In genomic region chr5:139579-140442, GRCh38 we compare ENCODE assay signal across 28 cellular contexts. TPM values are rescaled to one million over a fixed set of nuclear protein-coding genes. Genes with fewer than 3 reads are reported as not detected.
DNase-seq lines count a peak whose midpoint lies in the region; ATAC-seq, FAIRE-seq and TF ChIP-seq lines count a peak whose summit lies in the region.
"Had no signal": no experiment of that assay in that cellular context is flagged by ENCODE, and none has a peak within 500 bp of the region (broad histone marks: within the 10 kb centered on the region; RNA-seq: fewer than 3 reads in every experiment).

No MANE protein-coding gene starts in this region.

- peaks cover 8 to 17% of the 10 kb centered on the region in 2 experiments for H4K20me1 ChIP-seq in H1 (replicated peaks in 1 of 2; ENCODE audit: control insufficient read depth in 1 of 2, insufficient read depth in 2 of 2, low read length in 2 of 2)
- H4K20me1 ChIP-seq in neural progenitor cell (ENCODE audit: low read depth), result peaks cover 31% of the 10 kb centered on the region

- no peaks in the 10 kb centered on the region; a peak in 1 of 4 replicates for H3K9me3 ChIP-seq in H1 (ENCODE audit: insufficient read depth in 2 of 2, low read depth in 1 of 2, low read length in 1 of 2)
- no peaks in the 10 kb centered on the region for H3K9me3 ChIP-seq in neural progenitor cell (ENCODE audit: low read depth)
- H3K9me3 ChIP-seq: A549, SJCRH30 had no signal

- H3K4me3 Mint-ChIP-seq in neural progenitor cell, result no peak overlapping the region
- no peak overlapping the region for H3K4me3 Mint-ChIP-seq in activated T-cell treated with anti-CD3 and anti-CD28 coated beads, Interleukin-2, amount 50 U/mL, for 4 hours
- H3K4me3 Mint-ChIP-seq: CD4-positive, alpha-beta T cell; GM23338; IgD-negative memory B cell had no signal

- no peak overlapping the region for H4K91ac ChIP-seq in H1 (replicated peaks; ENCODE audit: insufficient read length, low read length)

- no peak for TF ChIP-seq RAD21 in H1 (IDR thresholded peaks at IDR 0.05 in 1 of 2, conservative IDR thresholded peaks at IDR 0.05 in 1 of 2; ENCODE audit: low read depth in 2 of 2, low read length in 2 of 2)

- 0 out of 2 replicates have a peak overlapping the region, but pooled peaks have one; percentile 9 for H2BK5ac ChIP-seq in H1 (ENCODE audit: low read depth, low read length)

- no peak overlapping the region for H3K27ac Mint-ChIP-seq in neural progenitor cell
- H3K27ac Mint-ChIP-seq: CD4-positive, alpha-beta T cell; IgD-negative memory B cell had no signal

- H3K56ac ChIP-seq in H1 (replicated peaks; ENCODE audit: insufficient read length, low read depth, low read length), result no peak overlapping the region

- FAIRE-seq in H1 (lab: Jason Lieb, UNC) (no peak), D721Med (lab: Jason Lieb, UNC) (no peak)
- FAIRE-seq: A549, GM12878 had no signal

- H3K4me3 ChIP-seq in H1 (ENCODE audit: extremely low read depth in 1 of 4, insufficient read depth in 2 of 4, low read depth in 3 of 4, low read length in 4 of 4) (no peak overlapping the region), neural progenitor cell (no peak overlapping the region)
- H3K4me3 ChIP-seq: A549, BLaER1, GM12878, GM23338, SJCRH30 had no signal

- TF ChIP-seq CTCF in GM13977 (IDR thresholded peaks at IDR 0.05; ENCODE audit: extremely low read depth, insufficient read depth, missing control alignments) (no peak), H1 (IDR thresholded peaks at IDR 0.05; ENCODE audit: control extremely low read depth in 1 of 3, insufficient read depth in 1 of 3, low read depth in 1 of 3, low read length in 3 of 3) (no peak), neural progenitor cell (IDR thresholded peaks at IDR 0.05) (no peak), D721Med (IDR thresholded peaks at IDR 0.05; ENCODE audit: insufficient read depth, missing control alignments) (no peak)

- no peak overlapping the region for H4K5ac ChIP-seq in H1 (ENCODE audit: insufficient read length, low read depth, low read length)

- peaks cover 25% of the 10 kb centered on the region for H3K36me3 Mint-ChIP-seq in neural progenitor cell
- no peaks in the 10 kb centered on the region for H3K36me3 Mint-ChIP-seq in activated T-cell treated with anti-CD3 and anti-CD28 coated beads, Interleukin-2, amount 50 U/mL, for 4 hours (ENCODE audit: insufficient read depth)
- H3K36me3 Mint-ChIP-seq: IgD-negative memory B cell had no signal

- WGBS in H1 (ENCODE audit: extremely low coverage in 1 of 2, insufficient coverage in 1 of 2, insufficient read length in 1 of 2, insufficient replicate concordance in 2 of 2, low coverage in 1 of 2, low lambda C conversion rate in 2 of 2, missing lambda C conversion rate in 1 of 2), 2 experiments, result 89% methylated on average over 35 of the region's 36 CpGs; no CpG with 5 or more reads in 1 of the 2 experiments

- H3K4me2 ChIP-seq in H1 (ENCODE audit: insufficient read depth in 1 of 2, low read depth in 2 of 2, low read length in 2 of 2), result no peak overlapping the region
- no peak overlapping the region for H3K4me2 ChIP-seq in neural progenitor cell
- H3K4me2 ChIP-seq: A549, BLaER1 had no signal

- H2BK120ac ChIP-seq in H1 (replicated peaks; ENCODE audit: low read depth, low read length), result no peak overlapping the region

- peaks cover 0 to 6% (median 2%) of the 10 kb centered on the region in 4 experiments; a peak in 5 of 7 replicates for H3K4me1 ChIP-seq in H1 (replicated peaks in 1 of 4; ENCODE audit: control insufficient read depth in 3 of 4, insufficient read depth in 4 of 4, low read length in 3 of 4)
- H3K4me1 ChIP-seq in neural progenitor cell, result no peaks in the 10 kb centered on the region
- H3K4me1 ChIP-seq: A549, BLaER1, SJCRH30 had no signal

- no peak overlapping the region for H2BK20ac ChIP-seq in H1 (ENCODE audit: low read length)

- H3K79me1 ChIP-seq in H1 (ENCODE audit: low read depth, low read length), result peaks cover 10% of the 10 kb centered on the region

- no peak overlapping the region for H2BK15ac ChIP-seq in H1 (ENCODE audit: low read length)

- H2AFZ ChIP-seq in H1 (ENCODE audit: low read length) (no peak overlapping the region), neural progenitor cell (replicated peaks) (no peak overlapping the region)
- H2AFZ ChIP-seq: GM23338 had no signal

- in situ Hi-C loops in GM13977 (cut with MboI; ENCODE audit: low pct_unique_long_range_greater_than_20kb, low sequenced_read_pairs, unreplicated experiment), result no loop called here

- no peak overlapping the region for H2BK12ac ChIP-seq in H1 (ENCODE audit: low read depth, low read length)

- DNase-seq in 8988T, result peak; percentile 26
- DNase-seq in GM13977 (ENCODE audit: low spot score), result peak; percentile 25
- DNase-seq in H1 (ENCODE audit: low read depth in 1 of 2, low spot score in 2 of 2), result no peak
- DNase-seq in neural progenitor cell (ENCODE audit: low spot score), result no peak
- DNase-seq in central memory CD4-positive, alpha-beta T cell, result no peak
- DNase-seq in D721Med (ENCODE audit: insufficient read length, low spot score), result no peak
- no peak for DNase-seq in activated T-cell treated with anti-CD3 and anti-CD28 coated beads, Interleukin-2, amount 50 U/mL, for 4 hours
- DNase-seq: CD4-positive, alpha-beta T cell; COR-L47; DMS 273 treated with DMSO at 0.1 percent for 48 hours; DMS79 treated with DMSO at 0.1 percent for 48 hours; Karpas-422; MV-4-11; NCI-H1105 treated with DMSO at 0.1 percent for 48 hours; NCI-H2029 treated with DMSO at 0.1 percent for 48 hours; NCI-H2171; NCI-H345; NCI-H524; NCI-H774; NK-92 treated with Interleukin-12 subunit alpha and Interleukin-12 subunit beta, amount 100 ng/mL, for 24 hours; SJCRH30 had no signal

- CTCF ChIA-PET in H1 (lab: Charles Lee; ENCODE audit: partially characterized antibody), result interaction anchor here (1.3 kb wide), 1 partner anchor 50 kb away, joined by 3 read pairs; no protein-coding TSS in a partner anchor

- H4K8ac ChIP-seq in H1 (ENCODE audit: extremely low read depth, insufficient read depth, low read length), result no peak overlapping the region; the same call in none of the 2 replicates

- POLR2A ChIA-PET in H1 (lab: Charles Lee; ENCODE audit: partially characterized antibody), result interaction anchor here (0.6 to 1.6 kb wide), 3 partner anchors 10 to 35 kb away, joined by 3 to 4 read pairs (median 3); no protein-coding TSS in a partner anchor

- H2AK5ac ChIP-seq in H1 (ENCODE audit: low read depth, low read length), result no peak overlapping the region

- H3K23ac ChIP-seq in H1 (ENCODE audit: insufficient read length), result no peak overlapping the region

- no peaks in the 10 kb centered on the region for H3K27me3 ChIP-seq in H1 (replicated peaks in 1 of 4; ENCODE audit: control insufficient read depth in 3 of 4, extremely low read depth in 1 of 4, insufficient read depth in 3 of 4, low read length in 3 of 4)
- no peaks in the 10 kb centered on the region for H3K27me3 ChIP-seq in neural progenitor cell
- H3K27me3 ChIP-seq: BLaER1, SJCRH30 had no signal

- H3K36me3 ChIP-seq in H1 (ENCODE audit: control insufficient read depth in 2 of 4, insufficient read depth in 4 of 4, low read length in 3 of 4), result peaks cover 5 to 42% (median 25%) of the 10 kb centered on the region in 4 experiments; a peak in 7 of 8 replicates
- H3K36me3 ChIP-seq in neural progenitor cell, result peaks cover 8% of the 10 kb centered on the region
- H3K36me3 ChIP-seq: SJCRH30 had no signal

- H3K9me3 Mint-ChIP-seq in neural progenitor cell, result no peaks in the 10 kb centered on the region
- H3K9me3 Mint-ChIP-seq in activated T-cell treated with anti-CD3 and anti-CD28 coated beads, Interleukin-2, amount 50 U/mL, for 4 hours, result no peaks in the 10 kb centered on the region
- H3K9me3 Mint-ChIP-seq: CD4-positive, alpha-beta T cell; GM23338 had no signal

- no peaks in the 10 kb centered on the region for H3K27me3 Mint-ChIP-seq in neural progenitor cell (ENCODE audit: insufficient read depth, low read depth)
- peaks cover 7% of the 10 kb centered on the region for H3K27me3 Mint-ChIP-seq in activated T-cell treated with anti-CD3 and anti-CD28 coated beads, Interleukin-2, amount 50 U/mL, for 4 hours (ENCODE audit: low read depth)

- peaks cover 3% of the 10 kb centered on the region for H3F3A ChIP-seq in neural progenitor cell (ENCODE audit: low read depth)

- no peak overlapping the region for H3K18ac ChIP-seq in H1 (ENCODE audit: extremely low read depth, low read length)

- no peak for ATAC-seq in activated T-cell treated with anti-CD3 and anti-CD28 coated beads, Interleukin-2, amount 50 U/mL, for 4 hours
- ATAC-seq: GM12878, HCT116 had no signal

- 0 out of 2 replicates have a peak, but pooled peaks cover 3% of the 10 kb centered on the region for H3K23me2 ChIP-seq in H1 (ENCODE audit: low read depth, low read length)

- no peak overlapping the region for H3K14ac ChIP-seq in H1 (ENCODE audit: insufficient read length)

- TF ChIP-seq POLR2A in H1 (IDR thresholded peaks at IDR 0.05; ENCODE audit: control extremely low read depth in 1 of 2, low read depth in 2 of 2, low read length in 2 of 2), result no peak

- peaks cover 0 to 19% of the 10 kb centered on the region in 2 experiments; a peak in 3 of 4 replicates for H3K79me2 ChIP-seq in H1 (ENCODE audit: control insufficient read depth in 1 of 2, insufficient read depth in 2 of 2, low read length in 2 of 2)
- H3K79me2 ChIP-seq in neural progenitor cell (ENCODE audit: low read depth), result peaks cover 28% of the 10 kb centered on the region

- H3K4me1 Mint-ChIP-seq in neural progenitor cell, result no peaks in the 10 kb centered on the region
- H3K4me1 Mint-ChIP-seq in activated T-cell treated with anti-CD3 and anti-CD28 coated beads, Interleukin-2, amount 50 U/mL, for 4 hours (ENCODE audit: low read depth), result no peaks in the 10 kb centered on the region
- H3K4me1 Mint-ChIP-seq: IgD-negative memory B cell had no signal

- no peak overlapping the region for H3K27ac ChIP-seq in H1 (ENCODE audit: low read depth, low read length)
- H3K27ac ChIP-seq in neural progenitor cell, result peak overlapping the region; percentile 46
- H3K27ac ChIP-seq: A549, BLaER1, SJCRH30 had no signal

- no peak overlapping the region for H3K4ac ChIP-seq in H1 (replicated peaks; ENCODE audit: insufficient read length, low read depth, low read length)

- no peak for TF ChIP-seq EP300 in H1 (IDR thresholded peaks at IDR 0.05; ENCODE audit: borderline replicate concordance in 1 of 2, low read depth in 2 of 2, low read length in 2 of 2)

- H3K9ac ChIP-seq in H1 (replicated peaks in 1 of 4; ENCODE audit: extremely low read depth in 1 of 4, low read depth in 3 of 4, low read length in 3 of 4), result no peak overlapping the region
- H3K9ac ChIP-seq in neural progenitor cell, result no peak overlapping the region
- H3K9ac ChIP-seq: BLaER1 had no signal

RNA-seq across cellular contexts. Expression of gene PLEKHG4B, which starts 47.8 kb away (rescaled TPM):
- 42.9 and 43.6 TPM in 2 replicates for total RNA-seq in H1 (2021; fragmentation: NEBNext Ultra II Directional; extraction: Animal tissue kit (Norgen Biotek cat#: 25700))
- 31.1 and 35.1 TPM in 2 replicates for polyA plus RNA-seq in H1 (2011; rRNA removed)
- polyA plus RNA-seq in H1 (2011; cell fraction: cytosol; rRNA removed), result 27.6 TPM
- polyA plus RNA-seq in H1 (2011; cell fraction: nucleus; rRNA removed), result 88.3 TPM
- polyA plus RNA-seq in H1 (2012, experiment 1 of 2), result 26.7 to 37.9 TPM (median 36.4 TPM) in 4 replicates
- 21.7 TPM for polyA plus RNA-seq in H1 (2012, experiment 2 of 2)
- 30.4 TPM for polyA plus RNA-seq in H1 (2013, experiment 1 of 2)
- polyA plus RNA-seq in H1 (2013, experiment 2 of 2), result 26.1 TPM
- 22.7 and 25.5 TPM in 2 replicates for polyA minus RNA-seq in H1 (2011; rRNA and poly(A)+ RNA removed)
- polyA minus RNA-seq in H1 (2011; cell fraction: cytosol; rRNA and poly(A)+ RNA removed), result 19.9 TPM
- 28.8 TPM for polyA minus RNA-seq in H1 (2011; cell fraction: nucleus; rRNA and poly(A)+ RNA removed)
- 28.8 and 63.1 TPM in 2 replicates for total RNA-seq in neural progenitor cell (ENCODE audit: low replicate concordance)
- under 1 TPM; 0.03 to 0.37 (median 0.05) TPM for total RNA-seq in activated T-cell treated with anti-CD3 and anti-CD28 coated beads, Interleukin-2, amount 50 U/mL, for 4 hours
- polyA plus RNA-seq: IgD-negative memory B cell had no signal

RNA-seq across cellular contexts. Expression of gene LRRC14B, which starts 51.5 kb away (rescaled TPM):
- total RNA-seq in H1 (2021; fragmentation: NEBNext Ultra II Directional; extraction: Animal tissue kit (Norgen Biotek cat#: 25700)), result not detected in 2 replicates
- polyA plus RNA-seq in H1 (2011; rRNA removed), result not detected in 2 replicates
- polyA plus RNA-seq in H1 (2011; cell fraction: cytosol; rRNA removed), result not detected
- polyA plus RNA-seq in H1 (2011; cell fraction: nucleus; rRNA removed), result not detected
- not detected in 4 replicates for polyA plus RNA-seq in H1 (2012, experiment 1 of 2)
- not detected for polyA plus RNA-seq in H1 (2012, experiment 2 of 2)
- not detected for polyA plus RNA-seq in H1 (2013, experiment 1 of 2)
- polyA plus RNA-seq in H1 (2013, experiment 2 of 2), result not detected
- polyA minus RNA-seq in H1 (2011; rRNA and poly(A)+ RNA removed), result not detected in 2 replicates
- polyA minus RNA-seq in H1 (2011; cell fraction: cytosol; rRNA and poly(A)+ RNA removed), result not detected
- polyA minus RNA-seq in H1 (2011; cell fraction: nucleus; rRNA and poly(A)+ RNA removed), result not detected
- total RNA-seq in neural progenitor cell (ENCODE audit: low replicate concordance), result not detected in 2 replicates
- total RNA-seq in activated T-cell treated with anti-CD3 and anti-CD28 coated beads, Interleukin-2, amount 50 U/mL, for 4 hours, result under 1 TPM in 1 of 3 donors, not detected in 2; 0.23 TPM
- total RNA-seq: GM23338, M059J, SJCRH30 had no signal
- polyA plus RNA-seq: A549, GM23338, IgD-negative memory B cell had no signal

Comparison
In these comparisons a context has a peak if more than half of its experiments do, and no peak if none do; other contexts are left out.
1. DNase-seq: peak in 8988T (single experiment) and GM13977 (single experiment); none in H1 (0 of 2), neural progenitor cell (single experiment), central memory CD4-positive, alpha-beta T cell (single experiment), D721Med (single experiment) and activated T-cell treated with anti-CD3 and anti-CD28 coated beads, Interleukin-2, amount 50 U/mL, for 4 hours (single experiment).
2. RNA of gene PLEKHG4B, which starts 47.8 kb away (total RNA-seq): 42.9 to 43.6 TPM in H1 and 28.8 to 63.1 TPM in neural progenitor cell; 0.03 to 0.37 TPM in activated T-cell treated with anti-CD3 and anti-CD28 coated beads, Interleukin-2, amount 50 U/mL, for 4 hours; every median in the first group is over 10 times any median in the second.